In genomic region chr22:37971475-37972434, GRCh38 we compare ENCODE assay signal across 1 cellular context.
TF ChIP-seq lines count a peak whose summit lies in the region.

No MANE protein-coding gene starts in this region.

TF ChIP-seq in HEK293, 187 proteins besides CTCF, POLR2A, EP300 and RAD21:
- TF ChIP-seq ZBTB26 (tag by site-specific recombination; optimal IDR thresholded peaks at IDR 0.05) (no peak), ZBTB10 (tag by site-specific recombination; IDR thresholded peaks at IDR 0.05) (no peak), ZNF302 (tag by site-specific recombination; IDR thresholded peaks at IDR 0.05; ENCODE audit: low read depth) (no peak), ZNF791 (tag by site-specific recombination; IDR thresholded peaks at IDR 0.05) (no peak), ZIC2 (tag by site-specific recombination; IDR thresholded peaks at IDR 0.05) (peak; percentile 91), ZNF658 (tag by site-specific recombination; IDR thresholded peaks at IDR 0.05) (no peak), KLF1 (tag by site-specific recombination; IDR thresholded peaks at IDR 0.05) (no peak), ZNF600 (tag by site-specific recombination; IDR thresholded peaks at IDR 0.05) (peak; percentile 67; the same call in 1 of the 2 replicates), ZFP69B (tag by site-specific recombination; IDR thresholded peaks at IDR 0.05) (no peak), PRDM1 (tag by site-specific recombination; IDR thresholded peaks at IDR 0.05) (0 out of 2 replicates have a peak, but pooled peaks have one; percentile 29), ZNF521 (tag by site-specific recombination; IDR thresholded peaks at IDR 0.05) (no peak), ZNF654 (tag by site-specific recombination; IDR thresholded peaks at IDR 0.05; ENCODE audit: low read depth) (no peak), SP3 (tag by site-specific recombination; IDR thresholded peaks at IDR 0.05) (no peak), SCRT1 (tag by site-specific recombination; IDR thresholded peaks at IDR 0.05; ENCODE audit: borderline replicate concordance) (no peak), ZFHX2 (tag by site-specific recombination; conservative IDR thresholded peaks at IDR 0.05) (peak; percentile 85), ZNF350 (tag by site-specific recombination; IDR thresholded peaks at IDR 0.05) (no peak), GLIS2 (tag by site-specific recombination; IDR thresholded peaks at IDR 0.05) (no peak), GLIS1 (tag by site-specific recombination; IDR thresholded peaks at IDR 0.05) (peak; percentile 55; the same call in 1 of the 2 replicates), TRIM28 (IDR thresholded peaks at IDR 0.05; ENCODE audit: borderline replicate concordance, low read length) (no peak), EGR2 (tag by site-specific recombination; IDR thresholded peaks at IDR 0.05; ENCODE audit: low read depth) (peak; percentile 88), ZNF660 (tag by site-specific recombination; IDR thresholded peaks at IDR 0.05) (no peak), ELK4 (IDR thresholded peaks at IDR 0.05; ENCODE audit: borderline replicate concordance, low read depth, low read length) (no peak), ZNF223 (tag by site-specific recombination; IDR thresholded peaks at IDR 0.05) (no peak), ZNF596 (tag by site-specific recombination; IDR thresholded peaks at IDR 0.05) (peak; percentile 7; the same call in 1 of the 2 replicates), ZNF580 (tag by site-specific recombination; IDR thresholded peaks at IDR 0.05) (no peak), ZXDB (tag by site-specific recombination; IDR thresholded peaks at IDR 0.05) (no peak), ZNF558 (tag by site-specific recombination; IDR thresholded peaks at IDR 0.05) (no peak), BCL11B (tag by site-specific recombination; IDR thresholded peaks at IDR 0.05; ENCODE audit: low read depth) (no peak)
